ENCODE assay signal across 13 cellular contexts in the genomic region with DNA sequence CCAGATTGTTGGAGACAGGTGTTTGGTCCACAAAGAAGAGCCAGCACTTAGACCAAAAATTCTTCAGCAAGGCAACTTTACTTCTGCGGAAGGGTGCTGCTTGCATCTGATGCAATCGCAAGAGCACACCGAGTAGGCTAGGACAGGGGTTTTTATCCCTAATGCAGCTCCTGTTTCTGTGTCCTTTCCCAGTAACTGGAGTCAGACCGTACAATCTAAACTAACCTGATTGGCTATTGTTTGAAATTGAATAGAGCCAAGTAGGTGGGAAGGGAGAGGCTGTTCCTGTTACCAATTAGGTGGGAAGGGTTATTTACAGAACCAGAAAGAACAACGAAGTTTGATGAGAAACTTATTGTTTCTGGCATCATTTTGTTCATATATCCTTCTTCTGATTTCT.
"Had no signal": no experiment of that assay in that cellular context is flagged by ENCODE, and none has a peak within 500 bp of the region (broad histone marks: within the 10 kb centered on the region; RNA-seq: fewer than 3 reads in every experiment).

No MANE protein-coding gene starts in this region.

- H3K9me3 ChIP-seq: ovary, tibial nerve had no signal

- H3K27ac ChIP-seq: foreskin keratinocyte, ovary, tibial nerve, WERI-Rb-1 had no signal

- H3K36me3 ChIP-seq: ovary, tibial nerve, WERI-Rb-1 had no signal

- H3K27ac Mint-ChIP-seq: activated naive CD4-positive, alpha-beta T cell treated with anti-CD3 and anti-CD28 coated beads, Interleukin-2, amount 50 U/mL, for 24 hours; activated T-cell treated with anti-CD3 and anti-CD28 coated beads, Interleukin-2, amount 50 U/mL, for 72 hours; naive thymus-derived CD4-positive, alpha-beta T cell had no signal

- H3K9me3 Mint-ChIP-seq: activated naive CD4-positive, alpha-beta T cell treated with anti-CD3 and anti-CD28 coated beads, Interleukin-2, amount 50 U/mL, for 24 hours; activated T-cell treated with anti-CD3 and anti-CD28 coated beads, Interleukin-2, amount 50 U/mL, for 72 hours had no signal

- H3K4me3 Mint-ChIP-seq: activated naive CD4-positive, alpha-beta T cell treated with anti-CD3 and anti-CD28 coated beads, Interleukin-2, amount 50 U/mL, for 24 hours; activated T-cell treated with anti-CD3 and anti-CD28 coated beads, Interleukin-2, amount 50 U/mL, for 72 hours; naive thymus-derived CD4-positive, alpha-beta T cell had no signal

- H3K4me1 Mint-ChIP-seq: activated naive CD4-positive, alpha-beta T cell treated with anti-CD3 and anti-CD28 coated beads, Interleukin-2, amount 50 U/mL, for 24 hours; naive thymus-derived CD4-positive, alpha-beta T cell had no signal

- H3K4me3 ChIP-seq: ovary had no signal

- H3K27me3 ChIP-seq: foreskin keratinocyte, ovary, tibial nerve had no signal

- ATAC-seq: activated T-cell treated with anti-CD3 and anti-CD28 coated beads, Interleukin-2, amount 50 U/mL, for 72 hours; foreskin keratinocyte; naive thymus-derived CD4-positive, alpha-beta T cell had no signal

- DNase-seq: activated CD4-positive, alpha-beta T cell treated with anti-CD3 and anti-CD28 coated beads, Interleukin-2, amount 50 U/mL, for 4 hours; activated effector memory CD4-positive, alpha-beta T cell treated with anti-CD3 and anti-CD28 coated beads, Interleukin-2, amount 50 U/mL, for 16 hours; activated T-cell treated with anti-CD3 and anti-CD28 coated beads, Interleukin-2, amount 50 U/mL, for 72 hours; effector CD4-positive, alpha-beta T cell; glutamatergic neuron; mesendoderm; naive thymus-derived CD4-positive, alpha-beta T cell; ovary; stimulated activated naive CD4-positive, alpha-beta T cell; WERI-Rb-1 had no signal

- H3K36me3 Mint-ChIP-seq: activated naive CD4-positive, alpha-beta T cell treated with anti-CD3 and anti-CD28 coated beads, Interleukin-2, amount 50 U/mL, for 24 hours; naive thymus-derived CD4-positive, alpha-beta T cell had no signal
